ENCODE assay signal across 8 cellular contexts in the genomic region with DNA sequence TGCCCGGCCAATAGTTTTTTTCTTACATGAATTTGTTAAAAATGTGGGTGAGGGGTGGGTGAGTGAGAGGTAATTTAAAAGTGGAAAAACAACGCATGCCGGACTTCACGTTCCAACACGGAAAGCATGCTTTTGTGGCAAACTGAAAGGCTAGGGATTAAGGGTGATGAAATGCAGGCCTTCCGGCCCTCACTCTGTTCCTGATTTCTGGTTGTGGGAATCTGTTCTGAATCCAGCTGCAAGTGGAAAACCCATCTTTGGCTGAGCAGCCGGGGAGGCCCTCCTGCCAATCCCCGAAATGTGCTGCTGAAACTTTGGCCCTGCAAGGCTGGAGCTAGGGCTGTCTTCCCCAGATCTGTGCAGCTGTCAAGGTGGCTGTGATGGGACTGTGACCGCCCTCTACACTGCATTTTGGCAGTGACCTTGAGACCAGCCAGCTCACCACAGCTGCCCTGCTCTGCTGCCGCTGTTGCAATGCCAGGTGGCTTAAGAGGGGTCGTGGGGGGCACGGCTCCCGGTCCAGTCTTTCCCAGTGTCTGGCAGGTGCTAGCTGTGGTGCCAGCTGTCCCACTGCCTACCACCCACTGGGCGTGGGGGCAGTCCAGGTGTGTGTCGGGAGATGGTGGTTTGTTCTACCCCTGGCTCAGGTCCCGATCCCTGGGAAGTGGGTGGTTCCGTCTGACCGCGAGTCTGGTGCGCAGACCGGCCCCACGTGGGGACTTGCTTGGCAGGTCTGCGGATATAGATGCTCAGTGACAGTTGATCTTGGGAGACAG. TPM values are rescaled to one million over a fixed set of nuclear protein-coding genes. Genes with fewer than 3 reads are reported as not detected.
DNase-seq lines count a peak whose midpoint lies in the region; ATAC-seq and TF ChIP-seq lines count a peak whose summit lies in the region.

No MANE protein-coding gene starts in this region.

- no peaks in the 10 kb centered on the region for H3K27me3 ChIP-seq in SJSA1 (replicated peaks)
- no peaks in the 10 kb centered on the region for H3K27me3 ChIP-seq in foreskin keratinocyte

- H3K4me3 ChIP-seq in SJSA1 = peak overlapping the region; percentile 35; the same call in 1 of the 2 replicates

- no peaks in the 10 kb centered on the region for H3K9me3 ChIP-seq in SJSA1 (replicated peaks)

- H3K27me3 Mint-ChIP-seq in activated naive CD4-positive, alpha-beta T cell treated with anti-CD3 and anti-CD28 coated beads for 36 hours (ENCODE audit: low read depth) = no peaks in the 10 kb centered on the region

- no peaks in the 10 kb centered on the region for H3K9me3 Mint-ChIP-seq in activated naive CD4-positive, alpha-beta T cell treated with anti-CD3 and anti-CD28 coated beads for 36 hours
- no peaks in the 10 kb centered on the region for H3K9me3 Mint-ChIP-seq in activated naive CD4-positive, alpha-beta T cell treated with anti-CD3 and anti-CD28 coated beads, Interleukin-2, amount 50 U/mL, for 72 hours

- no peak for ATAC-seq in activated naive CD4-positive, alpha-beta T cell treated with anti-CD3 and anti-CD28 coated beads, Interleukin-2, amount 50 U/mL, for 72 hours
- ATAC-seq in foreskin keratinocyte (peak; percentile 30), HG03469 (IDR thresholded peaks at IDR 0.05; ENCODE audit: unreplicated experiment) (no peak), GM18873 (IDR thresholded peaks at IDR 0.05; ENCODE audit: low FRiP score, unreplicated experiment) (no peak)

- TF ChIP-seq CTCF in foreskin keratinocyte (conservative IDR thresholded peaks at IDR 0.05) = no peak

- no peak overlapping the region for H3K27ac Mint-ChIP-seq in activated naive CD4-positive, alpha-beta T cell treated with anti-CD3 and anti-CD28 coated beads for 36 hours
- H3K27ac Mint-ChIP-seq in activated naive CD4-positive, alpha-beta T cell treated with anti-CD3 and anti-CD28 coated beads, Interleukin-2, amount 50 U/mL, for 72 hours = peak overlapping the region in 1 of 2 donors; percentile 79

- H3K36me3 Mint-ChIP-seq in activated naive CD4-positive, alpha-beta T cell treated with anti-CD3 and anti-CD28 coated beads for 36 hours (ENCODE audit: low read depth) = no peaks in the 10 kb centered on the region
- H3K36me3 Mint-ChIP-seq in activated naive CD4-positive, alpha-beta T cell treated with anti-CD3 and anti-CD28 coated beads, Interleukin-2, amount 50 U/mL, for 72 hours = peaks cover 0 to 10% of the 10 kb centered on the region in 2 donors

- H3K4me1 Mint-ChIP-seq in activated naive CD4-positive, alpha-beta T cell treated with anti-CD3 and anti-CD28 coated beads for 36 hours (ENCODE audit: low read depth) = peaks cover 28% of the 10 kb centered on the region

- peaks cover 52% of the 10 kb centered on the region for H3K4me1 ChIP-seq in SJSA1 (replicated peaks)
- no peaks in the 10 kb centered on the region for H3K4me1 ChIP-seq in foreskin keratinocyte

- CTCF ChIA-PET in activated naive CD4-positive, alpha-beta T cell treated with anti-CD3 and anti-CD28 coated beads for 36 hours (lab: Charles Lee) = no interaction called here

- no peaks in the 10 kb centered on the region for H3K36me3 ChIP-seq in SJSA1

- no peak overlapping the region for H3K27ac ChIP-seq in SJSA1
- H3K27ac ChIP-seq in foreskin keratinocyte = no peak overlapping the region

- peak overlapping the region; percentile 83 for H3K4me3 Mint-ChIP-seq in activated naive CD4-positive, alpha-beta T cell treated with anti-CD3 and anti-CD28 coated beads for 36 hours

- DNase-seq in activated naive CD4-positive, alpha-beta T cell treated with anti-CD3 and anti-CD28 coated beads for 36 hours = no peak
- no peak for DNase-seq in activated naive CD4-positive, alpha-beta T cell treated with anti-CD3 and anti-CD28 coated beads, Interleukin-2, amount 50 U/mL, for 72 hours (ENCODE audit: low spot score in 2 of 2)
- DNase-seq in SJSA1 (ENCODE audit: low read depth in 1 of 2, low spot score in 2 of 2) = no peak
- DNase-seq in foreskin keratinocyte = no peak
- DNase-seq in occipital lobe (lab: John Stamatoyannopoulos, UW) = peak; percentile 26
- no peak for DNase-seq in effector CD4-positive, alpha-beta T cell

- intact Hi-C loops in activated naive CD4-positive, alpha-beta T cell treated with anti-CD3 and anti-CD28 coated beads for 36 hours (cut with micrococcal nuclease) = no loop called here

RNA-seq across cellular contexts. Expression of gene TET1, which starts 39.0 kb away (rescaled TPM):
- total RNA-seq in activated naive CD4-positive, alpha-beta T cell treated with anti-CD3 and anti-CD28 coated beads for 36 hours = under 1 TPM; 0.48 to 0.57 TPM
- 1 to 10 TPM in 1 of 2 donors, under 1 TPM in 1; 0.82 to 1.6 TPM for total RNA-seq in activated naive CD4-positive, alpha-beta T cell treated with anti-CD3 and anti-CD28 coated beads, Interleukin-2, amount 50 U/mL, for 72 hours
- total RNA-seq in SJSA1 (2014; rRNA removed; shearing (Covaris generic)) = 1.9 and 4.4 TPM in 2 replicates
- total RNA-seq in foreskin keratinocyte (0.42 and 0.51 TPM in 2 replicates), occipital lobe (33.5 TPM)
- 0.01 and 0.03 TPM in 2 replicates for polyA plus RNA-seq in foreskin keratinocyte
